1 cellular context compared by ENCODE assay signal in genomic region chr10:101018118-101018599, GRCh38.
TF ChIP-seq lines count a peak whose summit lies in the region.

No MANE protein-coding gene starts in this region.

TF ChIP-seq in GM23338, 12 proteins besides CTCF, POLR2A, EP300 and RAD21:
- TF ChIP-seq ZNF462 (CRISPR knock-in tag; IDR thresholded peaks at IDR 0.05) (no peak), EZH2phosphoT487 (IDR thresholded peaks at IDR 0.05; ENCODE audit: unreplicated experiment) (no peak), NANOG (IDR thresholded peaks at IDR 0.05; ENCODE audit: borderline replicate concordance) (no peak), STAT1 (IDR thresholded peaks at IDR 0.05; ENCODE audit: unreplicated experiment) (no peak), POLR2AphosphoS5 (IDR thresholded peaks at IDR 0.05; ENCODE audit: low read depth) (no peak), JUNB (IDR thresholded peaks at IDR 0.05; ENCODE audit: unreplicated experiment) (no peak), CREB1 (CRISPR knock-in tag; IDR thresholded peaks at IDR 0.05; ENCODE audit: low read depth) (no peak), ETS1 (IDR thresholded peaks at IDR 0.05) (no peak), REST (IDR thresholded peaks at IDR 0.05; ENCODE audit: unreplicated experiment) (no peak), ZNF331 (CRISPR knock-in tag; IDR thresholded peaks at IDR 0.05; ENCODE audit: low read depth) (no peak)
